In the genomic region with DNA sequence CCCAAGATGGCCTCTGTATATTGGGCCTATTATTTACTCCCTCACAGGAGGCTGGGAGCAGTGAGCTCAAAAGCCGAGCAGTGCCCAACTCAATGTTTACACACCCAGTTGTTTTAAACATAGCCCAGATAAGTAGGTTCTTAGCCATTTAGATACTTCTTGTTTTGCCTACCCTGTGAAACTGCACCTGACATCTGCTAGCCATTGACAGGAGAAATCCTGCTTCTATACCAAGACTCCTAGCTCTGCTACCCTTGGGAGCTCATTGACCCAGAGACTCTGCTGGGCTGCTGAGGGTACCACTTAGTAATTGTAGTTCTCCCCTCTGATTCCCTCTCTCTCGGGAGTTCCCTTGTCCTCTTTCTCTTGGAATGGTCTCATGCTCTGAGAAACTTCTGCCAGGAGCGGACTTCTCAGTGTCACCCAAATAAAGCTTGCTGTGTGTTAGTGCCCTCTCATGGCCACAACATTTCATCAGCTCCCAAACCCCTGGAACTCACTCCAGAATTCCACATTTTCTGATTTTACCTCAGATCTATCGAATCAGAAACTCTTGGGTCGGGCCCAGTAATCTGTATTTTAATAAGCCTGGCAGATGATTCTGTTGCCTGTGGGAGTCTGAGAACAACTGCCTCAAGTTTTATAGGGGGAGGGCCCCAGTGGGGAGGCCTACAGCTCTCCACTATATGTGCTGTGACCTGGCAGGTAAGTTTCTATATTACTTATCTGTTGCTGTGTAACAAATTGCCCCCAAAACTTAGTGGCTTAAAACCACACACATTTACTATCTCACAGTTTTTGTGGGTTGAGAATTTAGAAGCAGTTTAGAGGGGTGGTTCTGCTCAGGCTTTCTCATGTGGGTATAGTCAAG, we compare ENCODE assay signal across 10 cellular contexts.
DNase-seq lines count a peak whose midpoint lies in the region; ATAC-seq, FAIRE-seq and TF ChIP-seq lines count a peak whose summit lies in the region.
"Had no signal": no experiment of that assay in that cellular context is flagged by ENCODE, and none has a peak within 500 bp of the region (broad histone marks: within the 10 kb centered on the region; RNA-seq: fewer than 3 reads in every experiment).

No MANE protein-coding gene starts in this region.

- no peak overlapping the region; the same call in 1 of the 2 replicates for H3K4ac ChIP-seq in H9 (ENCODE audit: low read depth, low read length)

- no peaks in the 10 kb centered on the region for H3K23me2 ChIP-seq in H9 (ENCODE audit: insufficient read length, low read depth, low read length, poor library complexity, severe bottlenecking)

- H3K23ac ChIP-seq in H9 (ENCODE audit: insufficient read length, low read depth, low read length), result no peak overlapping the region

- no peak overlapping the region for H2BK20ac ChIP-seq in H9 (ENCODE audit: low read depth, low read length, poor library complexity, severe bottlenecking)

- H3K27me3 Mint-ChIP-seq in H9 (ENCODE audit: low read depth) (no peaks in the 10 kb centered on the region; the same call in 1 of the 2 replicates), astrocyte (ENCODE audit: low read depth, unreplicated experiment) (no peaks in the 10 kb centered on the region)

- H2AK5ac ChIP-seq in H9 (ENCODE audit: insufficient read length, low read length), result no peak overlapping the region

- no peak for FAIRE-seq in astrocyte (lab: Jason Lieb, UNC)

- H2BK5ac ChIP-seq in H9 (ENCODE audit: insufficient read length, low read length), result no peak overlapping the region

- no peak overlapping the region for H3K9ac ChIP-seq in H9 (ENCODE audit: extremely low read depth, insufficient read length, low read length)
- no peak overlapping the region for H3K9ac ChIP-seq in astrocyte (ENCODE audit: low read length)

- DNase-seq in AG04449 (ENCODE audit: low read depth, low spot score) (no peak), H9 (peak; percentile 69), astrocyte (ENCODE audit: low read depth) (peak; percentile 22), kidney epithelial cell (ENCODE audit: low read depth) (no peak), ovary (no peak), GM20000 (ENCODE audit: low spot score) (no peak)
- DNase-seq in activated T-cell treated with anti-CD3 and anti-CD28 coated beads, Interleukin-2, amount 50 U/mL, for 1 hour, result no peak
- DNase-seq: activated naive CD4-positive, alpha-beta T cell treated with anti-CD3 and anti-CD28 coated beads for 36 hours had no signal

- no peak overlapping the region for H3K4me2 ChIP-seq in H9 (ENCODE audit: insufficient read depth, insufficient read length, low read length)
- H3K4me2 ChIP-seq in astrocyte (ENCODE audit: low read length), result no peak overlapping the region

- H3K79me2 ChIP-seq in H9 (ENCODE audit: insufficient read depth, low read length) (no peaks in the 10 kb centered on the region), astrocyte (ENCODE audit: insufficient read depth, low read length) (no peaks in the 10 kb centered on the region)

- H2BK15ac ChIP-seq in H9 (ENCODE audit: low read depth, low read length), result no peak overlapping the region

- H3K36me3 ChIP-seq in astrocyte (ENCODE audit: insufficient read depth, low read length) (no peaks in the 10 kb centered on the region), kidney epithelial cell (ENCODE audit: control insufficient read depth, insufficient read depth, low read length) (no peaks in the 10 kb centered on the region), ovary (no peaks in the 10 kb centered on the region)

- WGBS in H9 (ENCODE audit: extremely low coverage, insufficient read length, low lambda C conversion rate), result no CpG with 5 or more reads among the region's 5 CpGs
- WGBS in ovary, 3 donors, result 69 to 73% (median 73%) methylated on average over 5 of the region's 5 CpGs

- H3K14ac ChIP-seq in H9 (ENCODE audit: insufficient read depth, low read length), result no peak overlapping the region

- no peaks in the 10 kb centered on the region for H3K9me3 Mint-ChIP-seq in H9
- H3K9me3 Mint-ChIP-seq in astrocyte (ENCODE audit: unreplicated experiment), result no peaks in the 10 kb centered on the region
- H3K9me3 Mint-ChIP-seq: activated naive CD4-positive, alpha-beta T cell treated with anti-CD3 and anti-CD28 coated beads for 36 hours; T-helper 1 cell treated with Interleukin-12 subunit alpha and Interleukin-12 subunit beta and Interleukin-4 antibody, amounts not matched to agents 30 μg/mL and 1 μg/mL, for 36 hours had no signal

- no peaks in the 10 kb centered on the region for H3K79me1 ChIP-seq in H9 (ENCODE audit: insufficient read depth, low read depth, low read length, poor library complexity, severe bottlenecking)

- H4K5ac ChIP-seq in H9 (ENCODE audit: insufficient read length, low read depth, low read length), result no peak overlapping the region

- no peak overlapping the region for H3K18ac ChIP-seq in H9 (ENCODE audit: insufficient read length, low read depth, low read length)

- H3K56ac ChIP-seq in H9 (ENCODE audit: insufficient read length, low read depth, low read length), result no peak overlapping the region

- no peak overlapping the region for H3K27ac ChIP-seq in H9 (ENCODE audit: insufficient read length, low read depth, low read length)
- no peak overlapping the region for H3K27ac ChIP-seq in astrocyte (ENCODE audit: low read depth, low read length)
- no peak overlapping the region for H3K27ac ChIP-seq in ovary

- H3K27ac Mint-ChIP-seq in H9 (peak overlapping the region in 1 of 3 experiments; percentile 69; a peak in 1 of 7 replicates), astrocyte (ENCODE audit: unreplicated experiment) (no peak overlapping the region)
- H3K27ac Mint-ChIP-seq: activated naive CD4-positive, alpha-beta T cell treated with anti-CD3 and anti-CD28 coated beads for 36 hours; T-helper 1 cell treated with Interleukin-12 subunit alpha and Interleukin-12 subunit beta and Interleukin-4 antibody, amounts not matched to agents 30 μg/mL and 1 μg/mL, for 36 hours had no signal

- TF ChIP-seq EP300 in ovary (IDR thresholded peaks at IDR 0.05), result no peak

- H3K4me1 Mint-ChIP-seq in H9 (peaks cover 14 to 16% of the 10 kb centered on the region in 2 experiments), astrocyte (ENCODE audit: low read depth, unreplicated experiment) (peaks cover 17% of the 10 kb centered on the region)

- CTCF ChIA-PET in AG04449 (lab: Yijun Ruan, JAX), result interaction anchor here (0.6 to 4.1 kb wide), 14 partner anchors 8 to 169 kb away, joined by 3 to 50 read pairs (median 4); no protein-coding TSS in a partner anchor

- H3K4me1 ChIP-seq in H9 (ENCODE audit: insufficient read depth, low read length) (peaks cover 2% of the 10 kb centered on the region), astrocyte (ENCODE audit: insufficient read depth, low read length) (no peaks in the 10 kb centered on the region), ovary (ENCODE audit: insufficient read depth) (no peaks in the 10 kb centered on the region)

- H3K9me3 ChIP-seq in H9 (ENCODE audit: control insufficient read depth, low read depth, low read length) (no peaks in the 10 kb centered on the region), astrocyte (ENCODE audit: insufficient read depth, low read depth, low read length) (no peaks in the 10 kb centered on the region), ovary (no peaks in the 10 kb centered on the region)

- no peaks in the 10 kb centered on the region for H3K36me3 Mint-ChIP-seq in H9 (ENCODE audit: insufficient read depth in 1 of 3, low read depth in 3 of 3)
- H3K36me3 Mint-ChIP-seq in astrocyte (ENCODE audit: low read depth, unreplicated experiment), result no peaks in the 10 kb centered on the region

- H2AFZ ChIP-seq in H9 (ENCODE audit: low read length) (peak overlapping the region; percentile 34), astrocyte (ENCODE audit: low read depth, low read length) (no peak overlapping the region)

- H3K4me3 Mint-ChIP-seq in H9 (no peak overlapping the region), astrocyte (ENCODE audit: unreplicated experiment) (no peak overlapping the region)
- H3K4me3 Mint-ChIP-seq: activated naive CD4-positive, alpha-beta T cell treated with anti-CD3 and anti-CD28 coated beads for 36 hours; T-helper 1 cell treated with Interleukin-12 subunit alpha and Interleukin-12 subunit beta and Interleukin-4 antibody, amounts not matched to agents 30 μg/mL and 1 μg/mL, for 36 hours had no signal

- H4K91ac ChIP-seq in H9 (ENCODE audit: insufficient read length, low read depth, low read length), result no peak overlapping the region

- intact Hi-C loops in ovary (cut with DNase I), result no loop called here

- TF ChIP-seq POLR2A in ovary (IDR thresholded peaks at IDR 0.05) (no peak), GM18505 (IDR thresholded peaks at IDR 0.05; ENCODE audit: borderline replicate concordance, extremely low read depth, insufficient read depth, insufficient read length) (no peak)

- H4K20me1 ChIP-seq in H9 (ENCODE audit: control insufficient read depth, insufficient read depth, insufficient read length) (no peaks in the 10 kb centered on the region), astrocyte (ENCODE audit: insufficient read depth, low read length) (no peaks in the 10 kb centered on the region)

- H2BK12ac ChIP-seq in H9 (ENCODE audit: insufficient read length, low read depth, low read length), result no peak overlapping the region

- POLR2A ChIA-PET in AG04449 (lab: Yijun Ruan, JAX), result no interaction called here

- ATAC-seq in GM18505 (IDR thresholded peaks at IDR 0.05; ENCODE audit: unreplicated experiment), result no peak

- no peak overlapping the region for H4K8ac ChIP-seq in H9 (replicated peaks; ENCODE audit: insufficient read length, low read depth, low read length)

- H3K4me3 ChIP-seq in AG04449 (ENCODE audit: low read depth, low read length), result no peak overlapping the region
- no peak overlapping the region for H3K4me3 ChIP-seq in astrocyte (ENCODE audit: insufficient read depth, low read depth, low read length)
- H3K4me3 ChIP-seq in kidney epithelial cell (ENCODE audit: low read depth, low read length), result no peak overlapping the region
- no peak overlapping the region for H3K4me3 ChIP-seq in ovary

- H2BK120ac ChIP-seq in H9 (ENCODE audit: low read depth, low read length, poor library complexity, severe bottlenecking), result no peak overlapping the region

- H3K27me3 ChIP-seq in H9 (ENCODE audit: insufficient read depth, low read length), result no peaks in the 10 kb centered on the region
- H3K27me3 ChIP-seq in astrocyte (ENCODE audit: insufficient read depth, low read length), result peaks cover 5% of the 10 kb centered on the region
- no peaks in the 10 kb centered on the region for H3K27me3 ChIP-seq in kidney epithelial cell (ENCODE audit: control insufficient read depth, insufficient read depth, low read length)
- no peaks in the 10 kb centered on the region for H3K27me3 ChIP-seq in ovary

- peak; percentile 37 for TF ChIP-seq CTCF in AG04449 (IDR thresholded peaks at IDR 0.05; ENCODE audit: insufficient read depth, low read length, missing control alignments)
- TF ChIP-seq CTCF in H9 (conservative IDR thresholded peaks at IDR 0.05), result peak; percentile 80
- TF ChIP-seq CTCF in astrocyte (IDR thresholded peaks at IDR 0.05; ENCODE audit: insufficient read depth, low read depth, low read length), result peak; percentile 44
- peak; percentile 31 for TF ChIP-seq CTCF in kidney epithelial cell (IDR thresholded peaks at IDR 0.05; ENCODE audit: insufficient read depth, low read length, poor library complexity, severe bottlenecking)
- no peak for TF ChIP-seq CTCF in ovary (IDR thresholded peaks at IDR 0.05)
- no peak for TF ChIP-seq CTCF in GM20000 (IDR thresholded peaks at IDR 0.05; ENCODE audit: extremely low read depth, missing control alignments)

- no peak overlapping the region for H3T11ph ChIP-seq in H9 (ENCODE audit: low read length)

Comparison
In these comparisons a context has a peak if more than half of its experiments do, and no peak if none do; other contexts are left out.
1. DNase-seq: peak in H9 (single experiment) and astrocyte (single experiment); none in AG04449 (single experiment), kidney epithelial cell (single experiment), ovary (0 of 5), activated T-cell treated with anti-CD3 and anti-CD28 coated beads, Interleukin-2, amount 50 U/mL, for 1 hour (single experiment) and GM20000 (single experiment).
2. CTCF ChIP-seq: peak in AG04449 (single experiment), H9 (single experiment), astrocyte (single experiment) and kidney epithelial cell (single experiment); none in ovary (0 of 3) and GM20000 (single experiment).